In genomic region chr6:170082531-170083187, GRCh38 we compare ENCODE assay signal across 15 cellular contexts.
DNase-seq lines count a peak whose midpoint lies in the region; ATAC-seq and TF ChIP-seq lines count a peak whose summit lies in the region.
"Had no signal": no experiment of that assay in that cellular context is flagged by ENCODE, and none has a peak within 500 bp of the region (broad histone marks: within the 10 kb centered on the region; RNA-seq: fewer than 3 reads in every experiment).

No MANE protein-coding gene starts in this region.

- H3K4me3 ChIP-seq in mammary epithelial cell (replicated peaks in 1 of 3; ENCODE audit: insufficient read depth in 1 of 3, low read depth in 2 of 3, low read length in 3 of 3) (no peak overlapping the region), suprapubic skin (no peak overlapping the region)
- H3K4me3 ChIP-seq: GM23248, MG63 had no signal

- no peak for TF ChIP-seq POLR2A in suprapubic skin (IDR thresholded peaks at IDR 0.05)

- no peaks in the 10 kb centered on the region for H3K4me1 ChIP-seq in mammary epithelial cell (ENCODE audit: insufficient read depth, low read length)
- no peaks in the 10 kb centered on the region for H3K4me1 ChIP-seq in suprapubic skin
- H3K4me1 ChIP-seq: parathyroid adenoma had no signal

- dilution Hi-C loops in mammary epithelial cell (cut with HindIII; ENCODE audit: low sequenced_read_pairs), result no loop called here

- no peak overlapping the region for H2AFZ ChIP-seq in mammary epithelial cell (ENCODE audit: low read depth, low read length)
- H2AFZ ChIP-seq: GM23248, parathyroid adenoma had no signal

- no peak overlapping the region for H3K4me2 ChIP-seq in mammary epithelial cell (ENCODE audit: insufficient read depth, low read depth, low read length)

- no peak overlapping the region for H3K27ac Mint-ChIP-seq in MCF 10A (ENCODE audit: low read depth, unreplicated experiment)
- H3K27ac Mint-ChIP-seq in activated B cell treated with CpG ODN at 0.5 μM for 24 hours, result no peak overlapping the region

- CTCF ChIA-PET in mammary epithelial cell (lab: Charles Lee; ENCODE audit: low non-redundant PET) (no interaction called here), MCF 10A (lab: Yijun Ruan, JAX) (no interaction called here), activated B cell treated with CpG ODN at 0.5 μM for 24 hours (lab: Charles Lee) (no interaction called here)

- no peaks in the 10 kb centered on the region for H3K79me2 ChIP-seq in mammary epithelial cell (ENCODE audit: insufficient read depth, low read length)
- H3K79me2 ChIP-seq: parathyroid adenoma had no signal

- H3K9me3 Mint-ChIP-seq in MCF 10A (ENCODE audit: unreplicated experiment), result no peaks in the 10 kb centered on the region
- no peaks in the 10 kb centered on the region for H3K9me3 Mint-ChIP-seq in activated B cell treated with CpG ODN at 0.5 μM for 24 hours

- intact Hi-C loops in mammary epithelial cell (cut with micrococcal nuclease), result no loop called here
- intact Hi-C loops in MCF 10A (cut with micrococcal nuclease), result no loop called here
- intact Hi-C loops in activated B cell treated with CpG ODN at 0.5 μM for 24 hours (cut with micrococcal nuclease), result loop anchor here (10.0 kb wide), 1 partner anchor 502 kb away; the partner anchor contains the start of gene PDCD2

- whole genome bisulfite sequencing in mammary epithelial cell (ENCODE audit: low coverage, missing lambda C conversion rate), result 93% methylated on average over 10 of the region's 12 CpGs
- WGBS in suprapubic skin, result 87% methylated on average over 12 of the region's 12 CpGs

- no peaks in the 10 kb centered on the region for H3K9me3 ChIP-seq in mammary epithelial cell (replicated peaks; ENCODE audit: insufficient read depth, low read length)
- H3K9me3 ChIP-seq in suprapubic skin, result no peaks in the 10 kb centered on the region
- H3K9me3 ChIP-seq: MG63 had no signal

- H4K20me1 ChIP-seq in mammary epithelial cell (ENCODE audit: insufficient read depth, low read length), result no peaks in the 10 kb centered on the region

- in situ Hi-C loops in mammary epithelial cell (cut with MboI; ENCODE audit: low sequenced_read_pairs in 2 of 2), result no loop called here

- H3K27me3 ChIP-seq in mammary epithelial cell (ENCODE audit: insufficient read depth, low read length) (peaks cover 6% of the 10 kb centered on the region), suprapubic skin (peaks cover 23% of the 10 kb centered on the region)
- H3K27me3 ChIP-seq: MG63 had no signal

- TF ChIP-seq EP300 in suprapubic skin (IDR thresholded peaks at IDR 0.05), result no peak

- H3K4me3 Mint-ChIP-seq in MCF 10A (ENCODE audit: unreplicated experiment) (no peak overlapping the region), activated B cell treated with CpG ODN at 0.5 μM for 24 hours (no peak overlapping the region)

- H3K27ac ChIP-seq in mammary epithelial cell (ENCODE audit: insufficient read depth, low read depth, low read length) (no peak overlapping the region), suprapubic skin (no peak overlapping the region)
- H3K27ac ChIP-seq: epithelial cell of prostate, GM23248, HL-60, parathyroid adenoma had no signal

- no peaks in the 10 kb centered on the region for H3K36me3 ChIP-seq in mammary epithelial cell (ENCODE audit: insufficient read depth, low read length)
- no peaks in the 10 kb centered on the region for H3K36me3 ChIP-seq in suprapubic skin
- H3K36me3 ChIP-seq: MG63 had no signal

- peak; percentile 4 for DNase-seq in mammary epithelial cell
- DNase-seq in MCF 10A (ENCODE audit: unreplicated experiment), result no peak
- DNase-seq in activated B cell treated with CpG ODN at 0.5 μM for 24 hours, result peak; percentile 12
- peak; percentile 39 for DNase-seq in kidney tubule cell (ENCODE audit: low spot score)
- DNase-seq in suprapubic skin (ENCODE audit: low spot score in 2 of 2), result peak; percentile 51 to 60
- DNase-seq in NCI-H345 (lab: John Stamatoyannopoulos, UW), result no peak
- no peak for DNase-seq in NCI-H526 treated with DMSO at 0.1 percent for 48 hours (lab: John Stamatoyannopoulos, UW)
- DNase-seq: activated gamma-delta T cell treated with Interleukin-2 at 50 U/mL for 16 hours, GM23248, MG63, NCI-H2227 treated with DMSO at 0.1 percent for 48 hours had no signal

- H3K9ac ChIP-seq in mammary epithelial cell (ENCODE audit: insufficient read depth, low read length), result no peak overlapping the region
- H3K9ac ChIP-seq: GM23248, parathyroid adenoma had no signal

- POLR2A ChIA-PET in MCF 10A (lab: Yijun Ruan, JAX), result no interaction called here
- POLR2A ChIA-PET in activated B cell treated with CpG ODN at 0.5 μM for 24 hours (lab: Charles Lee), result no interaction called here

- TF ChIP-seq CTCF in mammary epithelial cell (conservative IDR thresholded peaks at IDR 0.05 in 1 of 2, IDR thresholded peaks at IDR 0.05 in 1 of 2; ENCODE audit: extremely low read depth in 1 of 2, insufficient read depth in 1 of 2, low read depth in 1 of 2, low read length in 2 of 2), result no peak
- TF ChIP-seq CTCF in MCF 10A (IDR thresholded peaks at IDR 0.05; ENCODE audit: unreplicated experiment), result no peak
- no peak for TF ChIP-seq CTCF in activated B cell treated with CpG ODN at 0.5 μM for 24 hours (IDR thresholded peaks at IDR 0.05)
- no peak for TF ChIP-seq CTCF in suprapubic skin (IDR thresholded peaks at IDR 0.05)

- ATAC-seq in activated B cell treated with CpG ODN at 0.5 μM for 24 hours (ENCODE audit: low read depth) (no peak), GM19452 (IDR thresholded peaks at IDR 0.05; ENCODE audit: unreplicated experiment) (no peak)

- H3K27me3 Mint-ChIP-seq in MCF 10A (ENCODE audit: insufficient read depth, unreplicated experiment), result no peaks in the 10 kb centered on the region
- H3K27me3 Mint-ChIP-seq in activated B cell treated with CpG ODN at 0.5 μM for 24 hours, result no peaks in the 10 kb centered on the region

- H3K36me3 Mint-ChIP-seq in MCF 10A (ENCODE audit: insufficient read depth, unreplicated experiment) (no peaks in the 10 kb centered on the region), activated B cell treated with CpG ODN at 0.5 μM for 24 hours (ENCODE audit: low read depth) (no peaks in the 10 kb centered on the region)

- H3K4me1 Mint-ChIP-seq in MCF 10A (ENCODE audit: insufficient read depth, unreplicated experiment) (no peaks in the 10 kb centered on the region), activated B cell treated with CpG ODN at 0.5 μM for 24 hours (no peaks in the 10 kb centered on the region)

- BruUV-seq in mammary epithelial cell (replicated peaks; lab: Mats Ljungman, UMichigan) (no TSS peak), MCF 10A (replicated peaks; lab: Mats Ljungman, UMichigan) (no TSS peak)

Comparison
In these comparisons a context has a peak if more than half of its experiments do, and no peak if none do; other contexts are left out.
1. DNase-seq: peak in mammary epithelial cell (single experiment), activated B cell treated with CpG ODN at 0.5 μM for 24 hours (single experiment), kidney tubule cell (single experiment) and suprapubic skin (2 of 2); none in MCF 10A (single experiment), NCI-H345 (single experiment) and NCI-H526 treated with DMSO at 0.1 percent for 48 hours (single experiment).